In genomic region chr10:123139521-123140163, GRCh38 we compare ENCODE assay signal across 1 cellular context.
A peak's percentile ranks its signal among the peaks of the same experiment; 100 is the strongest.
TF ChIP-seq lines count a peak whose summit lies in the region.

No MANE protein-coding gene starts in this region.

TF ChIP-seq in K562, 482 proteins besides CTCF, POLR2A, EP300 and RAD21 (continued from another document and continues in another):
- TF ChIP-seq, protein P1, sequence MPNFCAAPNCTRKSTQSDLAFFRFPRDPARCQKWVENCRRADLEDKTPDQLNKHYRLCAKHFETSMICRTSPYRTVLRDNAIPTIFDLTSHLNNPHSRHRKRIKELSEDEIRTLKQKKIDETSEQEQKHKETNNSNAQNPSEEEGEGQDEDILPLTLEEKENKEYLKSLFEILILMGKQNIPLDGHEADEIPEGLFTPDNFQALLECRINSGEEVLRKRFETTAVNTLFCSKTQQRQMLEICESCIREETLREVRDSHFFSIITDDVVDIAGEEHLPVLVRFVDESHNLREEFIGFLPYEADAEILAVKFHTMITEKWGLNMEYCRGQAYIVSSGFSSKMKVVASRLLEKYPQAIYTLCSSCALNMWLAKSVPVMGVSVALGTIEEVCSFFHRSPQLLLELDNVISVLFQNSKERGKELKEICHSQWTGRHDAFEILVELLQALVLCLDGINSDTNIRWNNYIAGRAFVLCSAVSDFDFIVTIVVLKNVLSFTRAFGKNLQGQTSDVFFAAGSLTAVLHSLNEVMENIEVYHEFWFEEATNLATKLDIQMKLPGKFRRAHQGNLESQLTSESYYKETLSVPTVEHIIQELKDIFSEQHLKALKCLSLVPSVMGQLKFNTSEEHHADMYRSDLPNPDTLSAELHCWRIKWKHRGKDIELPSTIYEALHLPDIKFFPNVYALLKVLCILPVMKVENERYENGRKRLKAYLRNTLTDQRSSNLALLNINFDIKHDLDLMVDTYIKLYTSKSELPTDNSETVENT (CRISPR knock-in tag; IDR thresholded peaks at IDR 0.05) = no peak
- TF ChIP-seq SMAD4 (CRISPR knock-in tag; conservative IDR thresholded peaks at IDR 0.05) (0 out of 2 replicates have a peak, but pooled peaks have one; percentile 42), HMGN3 (IDR thresholded peaks at IDR 0.05; ENCODE audit: borderline replicate concordance, extremely low read depth, insufficient read length, low read depth, low read length) (peak; percentile 25), NEUROD1 (IDR thresholded peaks at IDR 0.05; ENCODE audit: borderline replicate concordance, low read depth, low read length, partially characterized antibody) (peak; percentile 25), SIN3A (IDR thresholded peaks at IDR 0.05; ENCODE audit: borderline replicate concordance in 2 of 2, control insufficient read depth in 1 of 2, low read depth in 2 of 2, low read length in 2 of 2) (peak in 1 of 2 experiments; percentile 62; a peak in 1 of 4 replicates), TCF3 (CRISPR knock-in tag; IDR thresholded peaks at IDR 0.05) (no peak), XRCC5 (IDR thresholded peaks at IDR 0.05; ENCODE audit: low read depth, low read length) (no peak), E2F4 (CRISPR knock-in tag; IDR thresholded peaks at IDR 0.05; ENCODE audit: low read depth) (no peak), KDM5B (IDR thresholded peaks at IDR 0.05; ENCODE audit: insufficient replicate concordance, low read depth, low read length) (peak; percentile 42), CEBPG (CRISPR knock-in tag; IDR thresholded peaks at IDR 0.05) (no peak), CEBPG (tag; conservative IDR thresholded peaks at IDR 0.05 in 1 of 2, IDR thresholded peaks at IDR 0.05 in 1 of 2) (peak in 1 of 2 experiments; percentile 58; a peak in 2 of 4 replicates), SLC30A9 (CRISPR knock-in tag; IDR thresholded peaks at IDR 0.05) (no peak), MEF2D (tag; conservative IDR thresholded peaks at IDR 0.05; ENCODE audit: low read depth) (no peak), ZNF165 (CRISPR knock-in tag; IDR thresholded peaks at IDR 0.05; ENCODE audit: borderline replicate concordance) (no peak), SPI1 (IDR thresholded peaks at IDR 0.05; ENCODE audit: borderline replicate concordance, low read depth, low read length) (peak; percentile 33; the same call in 1 of the 2 replicates), BRF1 (IDR thresholded peaks at IDR 0.05; ENCODE audit: borderline replicate concordance, extremely low read depth, insufficient read length) (no peak), ZNF143 (CRISPR knock-in tag; IDR thresholded peaks at IDR 0.05) (no peak), CREM (IDR thresholded peaks at IDR 0.05; ENCODE audit: low read depth) (peak; percentile 63), DNMT1 (IDR thresholded peaks at IDR 0.05) (no peak), CHAMP1 (IDR thresholded peaks at IDR 0.05) (no peak), ELK1 (CRISPR knock-in tag; IDR thresholded peaks at IDR 0.05) (no peak), HLTF (IDR thresholded peaks at IDR 0.05) (no peak), SRF (CRISPR knock-in tag; IDR thresholded peaks at IDR 0.05) (0 out of 4 replicates have a peak, but pooled peaks of 1 of the 2 experiments have one; percentile 31), SAFB2 (IDR thresholded peaks at IDR 0.05; ENCODE audit: borderline replicate concordance, low read depth, low read length, severe bottlenecking) (no peak), NR4A1 (CRISPR knock-in tag; IDR thresholded peaks at IDR 0.05) (no peak), NR4A1 (tag; IDR thresholded peaks at IDR 0.05) (no peak), SAP30 (IDR thresholded peaks at IDR 0.05; ENCODE audit: borderline replicate concordance, insufficient read depth, low read depth, low read length, poor library complexity, severe bottlenecking) (no peak), KDM1A (IDR thresholded peaks at IDR 0.05) (no peak), SUPT5H (IDR thresholded peaks at IDR 0.05) (peak; percentile 65; the same call in 1 of the 2 replicates), SMARCA4 (IDR thresholded peaks at IDR 0.05) (0 out of 2 replicates have a peak, but pooled peaks have one; percentile 26), GATA2 (CRISPR knock-in tag; IDR thresholded peaks at IDR 0.05) (peak; percentile 54)
- TF ChIP-seq, protein P2, sequence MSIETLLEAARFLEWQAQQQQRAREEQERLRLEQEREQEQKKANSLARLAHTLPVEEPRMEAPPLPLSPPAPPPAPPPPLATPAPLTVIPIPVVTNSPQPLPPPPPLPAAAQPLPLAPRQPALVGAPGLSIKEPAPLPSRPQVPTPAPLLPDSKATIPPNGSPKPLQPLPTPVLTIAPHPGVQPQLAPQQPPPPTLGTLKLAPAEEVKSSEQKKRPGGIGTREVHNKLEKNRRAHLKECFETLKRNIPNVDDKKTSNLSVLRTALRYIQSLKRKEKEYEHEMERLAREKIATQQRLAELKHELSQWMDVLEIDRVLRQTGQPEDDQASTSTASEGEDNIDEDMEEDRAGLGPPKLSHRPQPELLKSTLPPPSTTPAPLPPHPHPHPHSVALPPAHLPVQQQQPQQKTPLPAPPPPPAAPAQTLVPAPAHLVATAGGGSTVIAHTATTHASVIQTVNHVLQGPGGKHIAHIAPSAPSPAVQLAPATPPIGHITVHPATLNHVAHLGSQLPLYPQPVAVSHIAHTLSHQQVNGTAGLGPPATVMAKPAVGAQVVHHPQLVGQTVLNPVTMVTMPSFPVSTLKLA (conservative IDR thresholded peaks at IDR 0.05) = peak in 1 of 2 experiments; percentile 45; a peak in 1 of 4 replicates
- TF ChIP-seq, protein P3, sequence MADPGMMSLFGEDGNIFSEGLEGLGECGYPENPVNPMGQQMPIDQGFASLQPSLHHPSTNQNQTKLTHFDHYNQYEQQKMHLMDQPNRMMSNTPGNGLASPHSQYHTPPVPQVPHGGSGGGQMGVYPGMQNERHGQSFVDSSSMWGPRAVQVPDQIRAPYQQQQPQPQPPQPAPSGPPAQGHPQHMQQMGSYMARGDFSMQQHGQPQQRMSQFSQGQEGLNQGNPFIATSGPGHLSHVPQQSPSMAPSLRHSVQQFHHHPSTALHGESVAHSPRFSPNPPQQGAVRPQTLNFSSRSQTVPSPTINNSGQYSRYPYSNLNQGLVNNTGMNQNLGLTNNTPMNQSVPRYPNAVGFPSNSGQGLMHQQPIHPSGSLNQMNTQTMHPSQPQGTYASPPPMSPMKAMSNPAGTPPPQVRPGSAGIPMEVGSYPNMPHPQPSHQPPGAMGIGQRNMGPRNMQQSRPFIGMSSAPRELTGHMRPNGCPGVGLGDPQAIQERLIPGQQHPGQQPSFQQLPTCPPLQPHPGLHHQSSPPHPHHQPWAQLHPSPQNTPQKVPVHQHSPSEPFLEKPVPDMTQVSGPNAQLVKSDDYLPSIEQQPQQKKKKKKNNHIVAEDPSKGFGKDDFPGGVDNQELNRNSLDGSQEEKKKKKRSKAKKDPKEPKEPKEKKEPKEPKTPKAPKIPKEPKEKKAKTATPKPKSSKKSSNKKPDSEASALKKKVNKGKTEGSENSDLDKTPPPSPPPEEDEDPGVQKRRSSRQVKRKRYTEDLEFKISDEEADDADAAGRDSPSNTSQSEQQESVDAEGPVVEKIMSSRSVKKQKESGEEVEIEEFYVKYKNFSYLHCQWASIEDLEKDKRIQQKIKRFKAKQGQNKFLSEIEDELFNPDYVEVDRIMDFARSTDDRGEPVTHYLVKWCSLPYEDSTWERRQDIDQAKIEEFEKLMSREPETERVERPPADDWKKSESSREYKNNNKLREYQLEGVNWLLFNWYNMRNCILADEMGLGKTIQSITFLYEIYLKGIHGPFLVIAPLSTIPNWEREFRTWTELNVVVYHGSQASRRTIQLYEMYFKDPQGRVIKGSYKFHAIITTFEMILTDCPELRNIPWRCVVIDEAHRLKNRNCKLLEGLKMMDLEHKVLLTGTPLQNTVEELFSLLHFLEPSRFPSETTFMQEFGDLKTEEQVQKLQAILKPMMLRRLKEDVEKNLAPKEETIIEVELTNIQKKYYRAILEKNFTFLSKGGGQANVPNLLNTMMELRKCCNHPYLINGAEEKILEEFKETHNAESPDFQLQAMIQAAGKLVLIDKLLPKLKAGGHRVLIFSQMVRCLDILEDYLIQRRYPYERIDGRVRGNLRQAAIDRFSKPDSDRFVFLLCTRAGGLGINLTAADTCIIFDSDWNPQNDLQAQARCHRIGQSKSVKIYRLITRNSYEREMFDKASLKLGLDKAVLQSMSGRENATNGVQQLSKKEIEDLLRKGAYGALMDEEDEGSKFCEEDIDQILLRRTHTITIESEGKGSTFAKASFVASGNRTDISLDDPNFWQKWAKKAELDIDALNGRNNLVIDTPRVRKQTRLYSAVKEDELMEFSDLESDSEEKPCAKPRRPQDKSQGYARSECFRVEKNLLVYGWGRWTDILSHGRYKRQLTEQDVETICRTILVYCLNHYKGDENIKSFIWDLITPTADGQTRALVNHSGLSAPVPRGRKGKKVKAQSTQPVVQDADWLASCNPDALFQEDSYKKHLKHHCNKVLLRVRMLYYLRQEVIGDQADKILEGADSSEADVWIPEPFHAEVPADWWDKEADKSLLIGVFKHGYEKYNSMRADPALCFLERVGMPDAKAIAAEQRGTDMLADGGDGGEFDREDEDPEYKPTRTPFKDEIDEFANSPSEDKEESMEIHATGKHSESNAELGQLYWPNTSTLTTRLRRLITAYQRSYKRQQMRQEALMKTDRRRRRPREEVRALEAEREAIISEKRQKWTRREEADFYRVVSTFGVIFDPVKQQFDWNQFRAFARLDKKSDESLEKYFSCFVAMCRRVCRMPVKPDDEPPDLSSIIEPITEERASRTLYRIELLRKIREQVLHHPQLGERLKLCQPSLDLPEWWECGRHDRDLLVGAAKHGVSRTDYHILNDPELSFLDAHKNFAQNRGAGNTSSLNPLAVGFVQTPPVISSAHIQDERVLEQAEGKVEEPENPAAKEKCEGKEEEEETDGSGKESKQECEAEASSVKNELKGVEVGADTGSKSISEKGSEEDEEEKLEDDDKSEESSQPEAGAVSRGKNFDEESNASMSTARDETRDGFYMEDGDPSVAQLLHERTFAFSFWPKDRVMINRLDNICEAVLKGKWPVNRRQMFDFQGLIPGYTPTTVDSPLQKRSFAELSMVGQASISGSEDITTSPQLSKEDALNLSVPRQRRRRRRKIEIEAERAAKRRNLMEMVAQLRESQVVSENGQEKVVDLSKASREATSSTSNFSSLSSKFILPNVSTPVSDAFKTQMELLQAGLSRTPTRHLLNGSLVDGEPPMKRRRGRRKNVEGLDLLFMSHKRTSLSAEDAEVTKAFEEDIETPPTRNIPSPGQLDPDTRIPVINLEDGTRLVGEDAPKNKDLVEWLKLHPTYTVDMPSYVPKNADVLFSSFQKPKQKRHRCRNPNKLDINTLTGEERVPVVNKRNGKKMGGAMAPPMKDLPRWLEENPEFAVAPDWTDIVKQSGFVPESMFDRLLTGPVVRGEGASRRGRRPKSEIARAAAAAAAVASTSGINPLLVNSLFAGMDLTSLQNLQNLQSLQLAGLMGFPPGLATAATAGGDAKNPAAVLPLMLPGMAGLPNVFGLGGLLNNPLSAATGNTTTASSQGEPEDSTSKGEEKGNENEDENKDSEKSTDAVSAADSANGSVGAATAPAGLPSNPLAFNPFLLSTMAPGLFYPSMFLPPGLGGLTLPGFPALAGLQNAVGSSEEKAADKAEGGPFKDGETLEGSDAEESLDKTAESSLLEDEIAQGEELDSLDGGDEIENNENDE (IDR thresholded peaks at IDR 0.05; ENCODE audit: low read depth, low read length) = no peak
- TF ChIP-seq, protein P4, sequence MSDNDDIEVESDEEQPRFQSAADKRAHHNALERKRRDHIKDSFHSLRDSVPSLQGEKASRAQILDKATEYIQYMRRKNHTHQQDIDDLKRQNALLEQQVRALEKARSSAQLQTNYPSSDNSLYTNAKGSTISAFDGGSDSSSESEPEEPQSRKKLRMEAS (CRISPR knock-in tag; IDR thresholded peaks at IDR 0.05) = no peak
- TF ChIP-seq, protein P5, sequence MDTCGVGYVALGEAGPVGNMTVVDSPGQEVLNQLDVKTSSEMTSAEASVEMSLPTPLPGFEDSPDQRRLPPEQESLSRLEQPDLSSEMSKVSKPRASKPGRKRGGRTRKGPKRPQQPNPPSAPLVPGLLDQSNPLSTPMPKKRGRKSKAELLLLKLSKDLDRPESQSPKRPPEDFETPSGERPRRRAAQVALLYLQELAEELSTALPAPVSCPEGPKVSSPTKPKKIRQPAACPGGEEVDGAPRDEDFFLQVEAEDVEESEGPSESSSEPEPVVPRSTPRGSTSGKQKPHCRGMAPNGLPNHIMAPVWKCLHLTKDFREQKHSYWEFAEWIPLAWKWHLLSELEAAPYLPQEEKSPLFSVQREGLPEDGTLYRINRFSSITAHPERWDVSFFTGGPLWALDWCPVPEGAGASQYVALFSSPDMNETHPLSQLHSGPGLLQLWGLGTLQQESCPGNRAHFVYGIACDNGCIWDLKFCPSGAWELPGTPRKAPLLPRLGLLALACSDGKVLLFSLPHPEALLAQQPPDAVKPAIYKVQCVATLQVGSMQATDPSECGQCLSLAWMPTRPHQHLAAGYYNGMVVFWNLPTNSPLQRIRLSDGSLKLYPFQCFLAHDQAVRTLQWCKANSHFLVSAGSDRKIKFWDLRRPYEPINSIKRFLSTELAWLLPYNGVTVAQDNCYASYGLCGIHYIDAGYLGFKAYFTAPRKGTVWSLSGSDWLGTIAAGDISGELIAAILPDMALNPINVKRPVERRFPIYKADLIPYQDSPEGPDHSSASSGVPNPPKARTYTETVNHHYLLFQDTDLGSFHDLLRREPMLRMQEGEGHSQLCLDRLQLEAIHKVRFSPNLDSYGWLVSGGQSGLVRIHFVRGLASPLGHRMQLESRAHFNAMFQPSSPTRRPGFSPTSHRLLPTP (IDR thresholded peaks at IDR 0.05; ENCODE audit: borderline replicate concordance, extremely low read depth, insufficient read length) = no peak
